ENCODE assay signal across 10 cellular contexts in genomic region chr4:100935090-100935489, GRCh38.
A peak's percentile ranks its signal among the peaks of the same experiment; 100 is the strongest.
DNase-seq lines count a peak whose midpoint lies in the region; ATAC-seq and TF ChIP-seq lines count a peak whose summit lies in the region.
"Had no signal": no experiment of that assay in that cellular context is flagged by ENCODE, and none has a peak within 500 bp of the region (broad histone marks: within the 10 kb centered on the region; RNA-seq: fewer than 3 reads in every experiment).

No MANE protein-coding gene starts in this region.

- ATAC-seq in left colon (peak; percentile 53), GM21528 (IDR thresholded peaks at IDR 0.05; ENCODE audit: low FRiP score, unreplicated experiment) (no peak)
- ATAC-seq: activated T-cell treated with anti-CD3 and anti-CD28 coated beads, Interleukin-2, amount 50 U/mL, for 72 hours had no signal

- WGBS in suprapubic skin, result 61% methylated on average over 1 of the region's 1 CpG

- intact Hi-C loops in left colon (cut with DNase I, micrococcal nuclease), result no loop called here

- no peaks in the 10 kb centered on the region for H3K36me3 ChIP-seq in suprapubic skin

- H3K9me3 ChIP-seq in suprapubic skin, result no peaks in the 10 kb centered on the region

- DNase-seq in COLO829 (ENCODE audit: low spot score) (peak; percentile 28), HCEC 1CT (peak; percentile 6), SW480 (ENCODE audit: low spot score) (peak; percentile 16), left colon (no peak), HuH-7 (ENCODE audit: low spot score) (no peak), suprapubic skin (ENCODE audit: low spot score in 2 of 2) (no peak), SKM-1 treated with dmso at 0.1 percent for 144 hours (lab: John Stamatoyannopoulos, UW; ENCODE audit: unreplicated experiment) (no peak)
- DNase-seq: activated T-cell treated with anti-CD3 and anti-CD28 coated beads, Interleukin-2, amount 50 U/mL, for 72 hours; NCI-H2081 had no signal

- TF ChIP-seq EP300 in suprapubic skin (IDR thresholded peaks at IDR 0.05), result no peak

- H3K27ac ChIP-seq in suprapubic skin, result no peak overlapping the region

- no peak for TF ChIP-seq POLR2A in suprapubic skin (IDR thresholded peaks at IDR 0.05)

- TF ChIP-seq CTCF in suprapubic skin (IDR thresholded peaks at IDR 0.05), result peak in 1 of 2 donors; percentile 3

- peaks cover 14% of the 10 kb centered on the region for H3K4me1 ChIP-seq in suprapubic skin

- no peak overlapping the region for H3K4me3 ChIP-seq in suprapubic skin

- H3K27me3 ChIP-seq in suprapubic skin, result no peaks in the 10 kb centered on the region

Comparison
In these comparisons a context has a peak if more than half of its experiments do, and no peak if none do; other contexts are left out.
1. DNase-seq: peak in COLO829 (single experiment), HCEC 1CT (single experiment) and SW480 (single experiment); none in left colon (0 of 2), HuH-7 (single experiment), suprapubic skin (0 of 2) and SKM-1 treated with dmso at 0.1 percent for 144 hours (single experiment).